15 cellular contexts compared by ENCODE assay signal in the genomic region with DNA sequence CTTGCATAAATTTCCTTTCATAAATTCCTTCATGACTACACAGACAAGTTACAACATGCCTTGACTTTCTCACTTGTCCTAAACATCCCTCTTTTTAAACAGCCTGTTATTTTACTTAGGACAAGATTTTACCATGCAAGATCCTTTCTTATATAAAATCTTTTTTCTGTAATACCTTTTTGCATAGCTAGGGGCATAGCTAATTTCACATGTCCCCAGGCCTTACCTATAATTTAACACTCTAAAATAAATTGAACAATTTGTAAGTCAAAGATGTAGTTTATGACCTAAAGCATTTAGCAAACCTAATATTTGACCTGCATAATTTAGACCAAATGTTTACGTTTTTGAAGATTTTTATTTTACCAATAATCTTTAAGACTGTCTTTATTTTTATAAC.
"Had no signal": no experiment of that assay in that cellular context is flagged by ENCODE, and none has a peak within 500 bp of the region (broad histone marks: within the 10 kb centered on the region; RNA-seq: fewer than 3 reads in every experiment).

No MANE protein-coding gene starts in this region.

- H3K27me3 Mint-ChIP-seq: effector memory CD8-positive, alpha-beta T cell; naive thymus-derived CD4-positive, alpha-beta T cell; stimulated activated memory B cell treated with anti-CD40 and anti-IgM and Interleukin-4, amounts not matched to agents 10 μg/mL and 1 μg/mL and 100 μg/mL, for 72 hours; stimulated activated naive CD8-positive, alpha-beta T cell treated with anti-CD3 and anti-CD28 coated beads, Interleukin-15, Interleukin-2, amounts not matched to agents 100 ng/mL and 50 ng/mL, for 24 hours had no signal

- H3K4me3 ChIP-seq: lung, right atrium auricular region, tibial artery, upper lobe of right lung, vagina had no signal

- H3K4me1 ChIP-seq: right atrium auricular region, tibial artery, upper lobe of right lung, vagina had no signal

- H3K4me1 Mint-ChIP-seq: naive thymus-derived CD4-positive, alpha-beta T cell; stimulated activated memory B cell treated with anti-CD40 and anti-IgM and Interleukin-4, amounts not matched to agents 10 μg/mL and 1 μg/mL and 100 μg/mL, for 72 hours had no signal

- DNase-seq: central memory CD4-positive, alpha-beta T cell; effector memory CD8-positive, alpha-beta T cell; islet precursor cell; left ventricle myocardium superior; mesendoderm; naive thymus-derived CD4-positive, alpha-beta T cell; small intestine; stimulated activated CD4-positive, alpha-beta T cell treated with anti-CD3 and anti-CD28 coated beads, Interleukin-4, amount 100 ng/mL, for 24 hours; tibial artery; upper lobe of right lung had no signal

- H3K9me3 Mint-ChIP-seq: stimulated activated memory B cell treated with anti-CD40 and anti-IgM and Interleukin-4, amounts not matched to agents 10 μg/mL and 1 μg/mL and 100 μg/mL, for 72 hours; stimulated activated naive CD8-positive, alpha-beta T cell treated with anti-CD3 and anti-CD28 coated beads, Interleukin-15, Interleukin-2, amounts not matched to agents 100 ng/mL and 50 ng/mL, for 24 hours had no signal

- H3K4me3 Mint-ChIP-seq: effector memory CD8-positive, alpha-beta T cell; naive thymus-derived CD4-positive, alpha-beta T cell; stimulated activated memory B cell treated with anti-CD40 and anti-IgM and Interleukin-4, amounts not matched to agents 10 μg/mL and 1 μg/mL and 100 μg/mL, for 72 hours; stimulated activated naive CD8-positive, alpha-beta T cell treated with anti-CD3 and anti-CD28 coated beads, Interleukin-15, Interleukin-2, amounts not matched to agents 100 ng/mL and 50 ng/mL, for 24 hours had no signal

- H3K27ac Mint-ChIP-seq: effector memory CD8-positive, alpha-beta T cell; naive thymus-derived CD4-positive, alpha-beta T cell; stimulated activated memory B cell treated with anti-CD40 and anti-IgM and Interleukin-4, amounts not matched to agents 10 μg/mL and 1 μg/mL and 100 μg/mL, for 72 hours; stimulated activated naive CD8-positive, alpha-beta T cell treated with anti-CD3 and anti-CD28 coated beads, Interleukin-15, Interleukin-2, amounts not matched to agents 100 ng/mL and 50 ng/mL, for 24 hours had no signal

- H3K36me3 Mint-ChIP-seq: naive thymus-derived CD4-positive, alpha-beta T cell; stimulated activated memory B cell treated with anti-CD40 and anti-IgM and Interleukin-4, amounts not matched to agents 10 μg/mL and 1 μg/mL and 100 μg/mL, for 72 hours had no signal

- H3K9me3 ChIP-seq: right atrium auricular region, tibial artery, upper lobe of right lung, vagina had no signal

- H3K36me3 ChIP-seq: right atrium auricular region, tibial artery, upper lobe of right lung, vagina had no signal

- ATAC-seq: effector memory CD8-positive, alpha-beta T cell; left ventricle myocardium superior; naive thymus-derived CD4-positive, alpha-beta T cell; stimulated activated memory B cell treated with anti-CD40 and anti-IgM and Interleukin-4, amounts not matched to agents 10 μg/mL and 1 μg/mL and 100 μg/mL, for 72 hours; upper lobe of right lung had no signal

- H3K27ac ChIP-seq: right atrium auricular region, tibial artery, upper lobe of right lung, vagina had no signal

- H3K27me3 ChIP-seq: right atrium auricular region, tibial artery, upper lobe of right lung, vagina had no signal
